In genomic region chr12:1093166-1093751, GRCh38 we compare ENCODE assay signal across 8 cellular contexts.
DNase-seq lines count a peak whose midpoint lies in the region; ATAC-seq and TF ChIP-seq lines count a peak whose summit lies in the region.

No MANE protein-coding gene starts in this region.

- H3K4me1 Mint-ChIP-seq in activated CD8-positive, alpha-beta T cell treated with anti-CD3 and anti-CD28 coated beads, Interleukin-2, amount 10 ng/mL, durations not matched to agents 7 days and 5 days (ENCODE audit: low read depth), result peaks cover 1% of the 10 kb centered on the region
- H3K4me1 Mint-ChIP-seq in glutamatergic neuron (ENCODE audit: low read depth, unreplicated experiment), result peaks cover 5% of the 10 kb centered on the region

- H3K27me3 ChIP-seq in GM23248 (replicated peaks; ENCODE audit: insufficient read depth) (no peaks in the 10 kb centered on the region), gastrocnemius medialis (no peaks in the 10 kb centered on the region)

- 23 to 27% methylated on average over 6 of the region's 6 CpGs for WGBS in GM23248 (ENCODE audit: low coverage in 1 of 2, low lambda C conversion rate in 2 of 2, missing lambda C conversion rate in 2 of 2), 2 experiments

- no peak for TF ChIP-seq POLR2A in gastrocnemius medialis (IDR thresholded peaks at IDR 0.05)

- H3K4me2 ChIP-seq in GM23248 (ENCODE audit: unreplicated experiment), result no peak overlapping the region

- H3K4me3 ChIP-seq in GM23248 (no peak overlapping the region), gastrocnemius medialis (no peak overlapping the region)

- H4K20me1 ChIP-seq in GM23248 (ENCODE audit: insufficient read depth), result peaks cover 9% of the 10 kb centered on the region; the same call in 1 of the 2 replicates

- H3K4me3 Mint-ChIP-seq in activated CD8-positive, alpha-beta T cell treated with anti-CD3 and anti-CD28 coated beads, Interleukin-2, amount 10 ng/mL, durations not matched to agents 7 days and 5 days, result no peak overlapping the region
- H3K4me3 Mint-ChIP-seq in glutamatergic neuron (ENCODE audit: unreplicated experiment), result no peak overlapping the region

- TF ChIP-seq CTCF in glutamatergic neuron (IDR thresholded peaks at IDR 0.05; ENCODE audit: partially characterized antibody, unreplicated experiment), result peak; percentile 76
- TF ChIP-seq CTCF in gastrocnemius medialis (IDR thresholded peaks at IDR 0.05 in 4 of 5, conservative IDR thresholded peaks at IDR 0.05 in 1 of 5), result peak in 4 of 5 experiments; percentile 47 to 60 (median 50)

- H3K27ac ChIP-seq in GM23248 (no peak overlapping the region), gastrocnemius medialis (no peak overlapping the region)

- POLR2A ChIA-PET in activated CD8-positive, alpha-beta T cell treated with anti-CD3 and anti-CD28 coated beads, Interleukin-2, amount 10 ng/mL, durations not matched to agents 7 days and 5 days (lab: Charles Lee), result no interaction called here

- no peaks in the 10 kb centered on the region for H3K9me3 Mint-ChIP-seq in activated CD8-positive, alpha-beta T cell treated with anti-CD3 and anti-CD28 coated beads, Interleukin-2, amount 10 ng/mL, durations not matched to agents 7 days and 5 days (ENCODE audit: insufficient read depth)
- H3K9me3 Mint-ChIP-seq in glutamatergic neuron (ENCODE audit: unreplicated experiment), result no peaks in the 10 kb centered on the region

- CTCF ChIA-PET in activated CD8-positive, alpha-beta T cell treated with anti-CD3 and anti-CD28 coated beads, Interleukin-2, amount 10 ng/mL, durations not matched to agents 7 days and 5 days (lab: Charles Lee), result interaction anchor here (0.5 to 2.3 kb wide), 48 partner anchors 9 to 524 kb away, joined by 3 to 23 read pairs (median 3); partner anchors contain the start of genes ERC1 and RAD52

- H3F3A ChIP-seq in GM23248 (ENCODE audit: insufficient read depth), result peaks cover 18% of the 10 kb centered on the region

- no peak overlapping the region for H3K27ac Mint-ChIP-seq in activated CD8-positive, alpha-beta T cell treated with anti-CD3 and anti-CD28 coated beads, Interleukin-2, amount 10 ng/mL, durations not matched to agents 7 days and 5 days
- H3K27ac Mint-ChIP-seq in glutamatergic neuron (ENCODE audit: unreplicated experiment), result no peak overlapping the region

- H3K9ac ChIP-seq in GM23248, result no peak overlapping the region

- peak; percentile 57 for ATAC-seq in activated CD8-positive, alpha-beta T cell treated with anti-CD3 and anti-CD28 coated beads, Interleukin-2, amount 10 ng/mL, durations not matched to agents 7 days and 5 days
- ATAC-seq in gastrocnemius medialis, result no peak
- ATAC-seq in HG03280 (IDR thresholded peaks at IDR 0.05; ENCODE audit: unreplicated experiment), result no peak
- no peak for ATAC-seq in GM21381 (IDR thresholded peaks at IDR 0.05; ENCODE audit: unreplicated experiment)

- peak; percentile 26 for DNase-seq in COLO829 (ENCODE audit: low spot score)
- peak; percentile 67 for DNase-seq in GM23248
- DNase-seq in NCI-H226, result peak; percentile 22
- DNase-seq in activated CD8-positive, alpha-beta T cell treated with anti-CD3 and anti-CD28 coated beads, Interleukin-2, amount 10 ng/mL, durations not matched to agents 7 days and 5 days, result peak; percentile 65
- DNase-seq in glutamatergic neuron, result no peak
- no peak for DNase-seq in gastrocnemius medialis

- H3K36me3 ChIP-seq in GM23248 (ENCODE audit: low read depth) (no peaks in the 10 kb centered on the region), gastrocnemius medialis (no peaks in the 10 kb centered on the region)

- H2AFZ ChIP-seq in GM23248, result no peak overlapping the region

- intact Hi-C loops in gastrocnemius medialis (cut with DNase I; ENCODE audit: low total_unique reads), result no loop called here

- in situ Hi-C loops in GM23248 (cut with MboI), result loop anchor here (10.0 kb wide), 1 partner anchor 158 kb away; no protein-coding TSS in a partner anchor
- in situ Hi-C loops in gastrocnemius medialis (cut with MboI; ENCODE audit: low sequenced_read_pairs in 4 of 4), result no loop called here

- H3K9me2 ChIP-seq in GM23248 (ENCODE audit: insufficient read depth), result no peaks in the 10 kb centered on the region

- H3K4me1 ChIP-seq in GM23248 (ENCODE audit: insufficient read depth) (peaks cover 11% of the 10 kb centered on the region; the same call in 1 of the 2 replicates), gastrocnemius medialis (peaks cover 0 to 6% of the 10 kb centered on the region in 2 donors)

- no peaks in the 10 kb centered on the region for H3K27me3 Mint-ChIP-seq in activated CD8-positive, alpha-beta T cell treated with anti-CD3 and anti-CD28 coated beads, Interleukin-2, amount 10 ng/mL, durations not matched to agents 7 days and 5 days (ENCODE audit: low read depth)
- no peaks in the 10 kb centered on the region for H3K27me3 Mint-ChIP-seq in glutamatergic neuron (ENCODE audit: unreplicated experiment)

- peaks cover 74% of the 10 kb centered on the region for H3K79me2 ChIP-seq in GM23248 (ENCODE audit: insufficient read depth)

- H3K9me3 ChIP-seq in GM23248 (ENCODE audit: low read depth), result no peaks in the 10 kb centered on the region
- H3K9me3 ChIP-seq in gastrocnemius medialis, result no peaks in the 10 kb centered on the region

- H3K36me3 Mint-ChIP-seq in activated CD8-positive, alpha-beta T cell treated with anti-CD3 and anti-CD28 coated beads, Interleukin-2, amount 10 ng/mL, durations not matched to agents 7 days and 5 days (ENCODE audit: low read depth), result no peaks in the 10 kb centered on the region
- no peaks in the 10 kb centered on the region for H3K36me3 Mint-ChIP-seq in glutamatergic neuron (ENCODE audit: unreplicated experiment)

Comparison
In these comparisons a context has a peak if more than half of its experiments do, and no peak if none do; other contexts are left out.
1. DNase-seq: peak in COLO829 (single experiment), GM23248 (single experiment), NCI-H226 (single experiment) and activated CD8-positive, alpha-beta T cell treated with anti-CD3 and anti-CD28 coated beads, Interleukin-2, amount 10 ng/mL, durations not matched to agents 7 days and 5 days (single experiment); none in glutamatergic neuron (single experiment) and gastrocnemius medialis (0 of 2).